Comparison of ENCODE assay signal across 8 cellular contexts in genomic region chr1:155176544-155177071, GRCh38. TPM values are rescaled to one million over a fixed set of nuclear protein-coding genes. Genes with fewer than 3 reads are reported as not detected.
A peak's percentile ranks its signal among the peaks of the same experiment; 100 is the strongest.
DNase-seq lines count a peak whose midpoint lies in the region; ATAC-seq and TF ChIP-seq lines count a peak whose summit lies in the region.

No MANE protein-coding gene starts in this region.

- no peak overlapping the region for H3K27ac ChIP-seq in HL-60 (replicated peaks)
- H3K27ac ChIP-seq in right lobe of liver: no peak overlapping the region

- peaks cover 26% of the 10 kb centered on the region for H3K36me3 Mint-ChIP-seq in activated CD4-positive, alpha-beta T cell treated with anti-CD3 and anti-CD28 coated beads, Interleukin-2, amount 10 ng/mL, durations not matched to agents 7 days and 5 days (ENCODE audit: low read depth)

- no peaks in the 10 kb centered on the region for H3K27me3 Mint-ChIP-seq in activated CD4-positive, alpha-beta T cell treated with anti-CD3 and anti-CD28 coated beads, Interleukin-2, amount 10 ng/mL, durations not matched to agents 7 days and 5 days

- ATAC-seq in right lobe of liver (peak; percentile 64 to 71 (median 67)), HG03521 (IDR thresholded peaks at IDR 0.05; ENCODE audit: unreplicated experiment) (no peak)

- peaks cover 47% of the 10 kb centered on the region for H3K4me1 Mint-ChIP-seq in activated CD4-positive, alpha-beta T cell treated with anti-CD3 and anti-CD28 coated beads, Interleukin-2, amount 10 ng/mL, durations not matched to agents 7 days and 5 days

- H3K4me3 Mint-ChIP-seq in activated CD4-positive, alpha-beta T cell treated with anti-CD3 and anti-CD28 coated beads, Interleukin-2, amount 10 ng/mL, durations not matched to agents 7 days and 5 days: peak overlapping the region; percentile 11

- H3K36me3 ChIP-seq in right lobe of liver: no peaks in the 10 kb centered on the region

- no peak overlapping the region for H3K4me3 ChIP-seq in HL-60 (replicated peaks; ENCODE audit: insufficient read depth, low read length)
- H3K4me3 ChIP-seq in right lobe of liver: no peak overlapping the region

- no peak for TF ChIP-seq POLR2A in right lobe of liver (IDR thresholded peaks at IDR 0.05)

- intact Hi-C loops in right lobe of liver (cut with DNase I): no loop called here

- H3K4me1 ChIP-seq in right lobe of liver: peaks cover 0 to 7% (median 0%) of the 10 kb centered on the region in 4 donors

- no peaks in the 10 kb centered on the region for H3K9me3 ChIP-seq in right lobe of liver

- peak overlapping the region; percentile 10 for H3K27ac Mint-ChIP-seq in activated CD4-positive, alpha-beta T cell treated with anti-CD3 and anti-CD28 coated beads, Interleukin-2, amount 10 ng/mL, durations not matched to agents 7 days and 5 days

- CTCF ChIA-PET in activated CD4-positive, alpha-beta T cell treated with anti-CD3 and anti-CD28 coated beads, Interleukin-2, amount 10 ng/mL, durations not matched to agents 7 days and 5 days (lab: Charles Lee): interaction anchor here (0.9 to 4.6 kb wide), 10 partner anchors 10 to 147 kb away, joined by 3 to 52 read pairs (median 4); no protein-coding TSS in a partner anchor

- DNase-seq in CD1c-positive myeloid dendritic cell (ENCODE audit: extremely low spot score): peak; percentile 87
- peak in 1 of 2 experiments; percentile 86 for DNase-seq in HL-60 (ENCODE audit: low read depth in 1 of 2, low spot score in 1 of 2)
- peak; percentile 89 for DNase-seq in NCI-H82 (lab: John Stamatoyannopoulos, UW)
- peak; percentile 90 for DNase-seq in activated CD4-positive, alpha-beta T cell treated with anti-CD3 and anti-CD28 coated beads, Interleukin-2, amount 10 ng/mL, durations not matched to agents 7 days and 5 days
- peak; percentile 74 for DNase-seq in dedifferentiated amniotic fluid mesenchymal stem cell (ENCODE audit: extremely low spot score)
- peak; percentile 75 to 81 (median 78) for DNase-seq in right lobe of liver
- DNase-seq in stimulated activated CD8-positive, alpha-beta memory T cell treated with anti-CD3 and anti-CD28 coated beads, Interleukin-12 subunit alpha, Interleukin-12 subunit beta, amount 100 ng/mL, for 1 hour (ENCODE audit: low read depth): peak; percentile 80

- H3K27me3 ChIP-seq in HL-60 (ENCODE audit: insufficient read depth, poor library complexity, severe bottlenecking) (no peaks in the 10 kb centered on the region), right lobe of liver (no peaks in the 10 kb centered on the region)

- no peaks in the 10 kb centered on the region for H3K9me3 Mint-ChIP-seq in activated CD4-positive, alpha-beta T cell treated with anti-CD3 and anti-CD28 coated beads, Interleukin-2, amount 10 ng/mL, durations not matched to agents 7 days and 5 days

- POLR2A ChIA-PET in activated CD4-positive, alpha-beta T cell treated with anti-CD3 and anti-CD28 coated beads, Interleukin-2, amount 10 ng/mL, durations not matched to agents 7 days and 5 days (lab: Charles Lee): no interaction called here

- 0% methylated on average over 3 of the region's 8 CpGs for WGBS in right lobe of liver (ENCODE audit: insufficient coverage, low coverage, low lambda C conversion rate, missing lambda C conversion rate)

- TF ChIP-seq CTCF in HL-60 (IDR thresholded peaks at IDR 0.05; ENCODE audit: insufficient read depth, low read length) (peak; percentile 98), right lobe of liver (IDR thresholded peaks at IDR 0.05) (peak; percentile 79 to 97 (median 96))

RNA-seq across cellular contexts. Expression of gene TRIM46, which starts 3.0 kb away (rescaled TPM):
- total RNA-seq in activated CD4-positive, alpha-beta T cell treated with anti-CD3 and anti-CD28 coated beads, Interleukin-2, amount 10 ng/mL, durations not matched to agents 7 days and 5 days: 10 to 100 TPM; 14.2 to 15.5 TPM
- under 1 TPM in 2 of 6 experiments, not detected in 4; 0.09 to 0.15 TPM for total RNA-seq in right lobe of liver

RNA-seq across cellular contexts. Expression of gene KRTCAP2, which starts 3.5 kb away (rescaled TPM):
- total RNA-seq in activated CD4-positive, alpha-beta T cell treated with anti-CD3 and anti-CD28 coated beads, Interleukin-2, amount 10 ng/mL, durations not matched to agents 7 days and 5 days: 100 to 1,000 TPM; 183 to 308 TPM
- 100 to 1,000 TPM in 3 of 6 experiments, 10 to 100 TPM in 3; 85.5 to 145 (median 99.9) TPM for total RNA-seq in right lobe of liver

RNA-seq across cellular contexts. Expression of gene THBS3, which starts 31.1 kb away (rescaled TPM):
- total RNA-seq in activated CD4-positive, alpha-beta T cell treated with anti-CD3 and anti-CD28 coated beads, Interleukin-2, amount 10 ng/mL, durations not matched to agents 7 days and 5 days: 10 to 100 TPM; 21.2 to 23.6 TPM
- total RNA-seq in right lobe of liver: 10 to 100 TPM in 3 of 6 experiments, 1 to 10 TPM in 3; 4.0 to 14.4 (median 10.5) TPM

RNA-seq across cellular contexts. Expression of gene MTX1, which starts 31.9 kb away (rescaled TPM):
- 10 to 100 TPM; 32.8 to 37.3 TPM for total RNA-seq in activated CD4-positive, alpha-beta T cell treated with anti-CD3 and anti-CD28 coated beads, Interleukin-2, amount 10 ng/mL, durations not matched to agents 7 days and 5 days
- total RNA-seq in right lobe of liver: 10 to 100 TPM; 20.0 to 50.7 (median 23.9) TPM

RNA-seq across cellular contexts. Expression of gene DPM3, which starts 36.3 kb away (rescaled TPM):
- total RNA-seq in activated CD4-positive, alpha-beta T cell treated with anti-CD3 and anti-CD28 coated beads, Interleukin-2, amount 10 ng/mL, durations not matched to agents 7 days and 5 days: 10 to 100 TPM; 50.1 to 58.9 TPM
- 100 to 1,000 TPM in 1 of 6 experiments, 10 to 100 TPM in 5; 50.4 to 106 (median 60.4) TPM for total RNA-seq in right lobe of liver

Comparison
In these comparisons a context has a peak if more than half of its experiments do, and no peak if none do; other contexts are left out.
1. RNA of gene TRIM46, which starts 3.0 kb away (total RNA-seq): 14.2 to 15.5 TPM in activated CD4-positive, alpha-beta T cell treated with anti-CD3 and anti-CD28 coated beads, Interleukin-2, amount 10 ng/mL, durations not matched to agents 7 days and 5 days; 0.09 to 0.15 TPM in right lobe of liver; every median in the first group is over 10 times any median in the second.